ENCODE assay signal across 1 cellular context in the genomic region with DNA sequence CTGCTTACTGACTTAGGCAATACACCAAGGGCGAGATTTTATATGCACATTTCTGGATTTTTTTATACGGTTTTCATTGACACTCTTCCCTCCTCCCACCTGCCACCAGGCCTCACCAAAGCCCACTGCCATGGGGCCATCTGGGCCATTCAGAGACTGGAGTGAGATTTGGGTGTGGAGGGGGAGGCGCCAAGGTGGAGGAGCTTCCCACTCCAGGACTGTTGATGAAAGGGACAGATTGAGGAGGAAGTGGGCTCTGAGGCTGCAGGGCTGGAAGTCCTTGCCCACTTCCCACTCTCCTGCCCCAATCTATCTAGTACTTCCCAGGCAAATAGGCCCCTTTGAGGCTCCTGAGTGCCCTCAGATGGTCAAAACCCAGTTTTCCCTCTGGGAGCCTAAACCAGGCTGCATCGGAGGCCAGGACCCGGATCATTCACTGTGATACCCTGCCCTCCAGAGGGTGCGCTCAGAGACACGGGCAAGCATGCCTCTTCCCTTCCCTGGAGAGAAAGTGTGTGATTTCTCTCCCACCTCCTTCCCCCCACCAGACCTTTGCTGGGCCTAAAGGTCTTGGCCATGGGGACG.
TF ChIP-seq lines count a peak whose summit lies in the region.

No MANE protein-coding gene starts in this region.

TF ChIP-seq in HEK293, 187 proteins besides CTCF, POLR2A, EP300 and RAD21 (continued from another document):
- no peak for TF ChIP-seq ATF2 (tag by site-specific recombination; IDR thresholded peaks at IDR 0.05; ENCODE audit: low read depth)
- TF ChIP-seq ZSCAN4 (tag by site-specific recombination; IDR thresholded peaks at IDR 0.05), result no peak
- TF ChIP-seq, protein P1, sequence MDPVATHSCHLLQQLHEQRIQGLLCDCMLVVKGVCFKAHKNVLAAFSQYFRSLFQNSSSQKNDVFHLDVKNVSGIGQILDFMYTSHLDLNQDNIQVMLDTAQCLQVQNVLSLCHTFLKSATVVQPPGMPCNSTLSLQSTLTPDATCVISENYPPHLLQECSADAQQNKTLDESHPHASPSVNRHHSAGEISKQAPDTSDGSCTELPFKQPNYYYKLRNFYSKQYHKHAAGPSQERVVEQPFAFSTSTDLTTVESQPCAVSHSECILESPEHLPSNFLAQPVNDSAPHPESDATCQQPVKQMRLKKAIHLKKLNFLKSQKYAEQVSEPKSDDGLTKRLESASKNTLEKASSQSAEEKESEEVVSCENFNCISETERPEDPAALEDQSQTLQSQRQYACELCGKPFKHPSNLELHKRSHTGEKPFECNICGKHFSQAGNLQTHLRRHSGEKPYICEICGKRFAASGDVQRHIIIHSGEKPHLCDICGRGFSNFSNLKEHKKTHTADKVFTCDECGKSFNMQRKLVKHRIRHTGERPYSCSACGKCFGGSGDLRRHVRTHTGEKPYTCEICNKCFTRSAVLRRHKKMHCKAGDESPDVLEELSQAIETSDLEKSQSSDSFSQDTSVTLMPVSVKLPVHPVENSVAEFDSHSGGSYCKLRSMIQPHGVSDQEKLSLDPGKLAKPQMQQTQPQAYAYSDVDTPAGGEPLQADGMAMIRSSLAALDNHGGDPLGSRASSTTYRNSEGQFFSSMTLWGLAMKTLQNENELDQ (tag by site-specific recombination; IDR thresholded peaks at IDR 0.05; ENCODE audit: low read depth), result no peak
- TF ChIP-seq, protein P2, sequence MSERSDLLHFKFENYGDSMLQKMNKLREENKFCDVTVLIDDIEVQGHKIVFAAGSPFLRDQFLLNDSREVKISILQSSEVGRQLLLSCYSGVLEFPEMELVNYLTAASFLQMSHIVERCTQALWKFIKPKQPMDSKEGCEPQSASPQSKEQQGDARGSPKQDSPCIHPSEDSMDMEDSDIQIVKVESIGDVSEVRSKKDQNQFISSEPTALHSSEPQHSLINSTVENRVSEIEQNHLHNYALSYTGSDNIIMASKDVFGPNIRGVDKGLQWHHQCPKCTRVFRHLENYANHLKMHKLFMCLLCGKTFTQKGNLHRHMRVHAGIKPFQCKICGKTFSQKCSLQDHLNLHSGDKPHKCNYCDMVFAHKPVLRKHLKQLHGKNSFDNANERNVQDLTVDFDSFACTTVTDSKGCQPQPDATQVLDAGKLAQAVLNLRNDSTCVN (tag by site-specific recombination; optimal IDR thresholded peaks at IDR 0.05), result no peak
- TF ChIP-seq ZNF660 (tag by site-specific recombination; IDR thresholded peaks at IDR 0.05), result no peak
